Comparison of ENCODE assay signal across 24 cellular contexts in the genomic region with DNA sequence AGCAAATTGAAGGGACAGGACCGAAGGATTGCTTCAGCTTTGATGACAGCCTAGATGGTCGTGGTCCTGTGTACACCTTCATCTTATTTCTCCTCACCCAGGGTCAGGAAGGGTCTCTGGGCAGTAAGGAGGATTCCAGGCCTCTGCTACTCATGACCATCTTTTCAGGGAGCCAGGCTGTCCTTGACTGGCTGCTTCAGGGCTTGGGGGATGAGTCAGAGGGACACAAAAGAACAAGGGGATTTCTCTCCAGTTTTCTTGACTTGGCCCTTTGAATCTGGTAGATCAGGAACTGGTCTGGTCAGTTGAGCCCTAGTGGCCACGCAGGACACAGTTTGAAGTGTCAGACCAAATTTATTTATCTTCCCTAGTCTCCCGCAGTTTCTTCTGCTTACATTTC.
"Had no signal": no experiment of that assay in that cellular context is flagged by ENCODE, and none has a peak within 500 bp of the region (broad histone marks: within the 10 kb centered on the region; RNA-seq: fewer than 3 reads in every experiment).

No MANE protein-coding gene starts in this region.

- ATAC-seq: activated T-cell treated with anti-CD3 and anti-CD28 coated beads, Interleukin-2, amount 50 U/mL, for 4 hours; activated T-helper 17 cell treated with anti-CD3 and anti-CD28 coated beads, Interleukin-2, amount 50 U/mL, for 72 hours; body of pancreas; esophagus mucosa; foreskin keratinocyte; gastrocnemius medialis; heart left ventricle; WTC11 had no signal

- DNase-seq: activated CD4-positive, alpha-beta memory T cell treated with anti-CD3 and anti-CD28 coated beads, Interleukin-2, amount 10 ng/mL, durations not matched to agents 7 days and 5 days; activated CD4-positive, alpha-beta T cell treated with anti-CD3 and anti-CD28 coated beads for 1 hour; activated CD4-positive, alpha-beta T cell treated with anti-CD3 and anti-CD28 coated beads for 4 hours; activated CD4-positive, alpha-beta T cell treated with anti-CD3 and anti-CD28 coated beads, Interleukin-2, amount 10 ng/mL, durations not matched to agents 7 days and 5 days; activated CD4-positive, alpha-beta T cell treated with anti-CD3 and anti-CD28 coated beads, Interleukin-2, amount 50 U/mL, for 4 hours; activated effector memory CD4-positive, alpha-beta T cell treated with Interleukin-2 at 50 U/mL for 16 hours; activated gamma-delta T cell treated with Interleukin-2 at 50 U/mL for 16 hours; activated naive CD4-positive, alpha-beta T cell treated with anti-CD3 and anti-CD28 coated beads, Interleukin-2, amount 50 U/mL, for 16 hours; activated naive CD4-positive, alpha-beta T cell treated with Interleukin-2 at 50 U/mL for 16 hours; activated T-cell treated with anti-CD3 and anti-CD28 coated beads, Interleukin-2, amount 50 U/mL, for 4 hours; amygdala; aorta; body of pancreas; caudate nucleus; colonic mucosa; effector CD8-positive, alpha-beta T cell; foreskin keratinocyte; gastrocnemius medialis; glutamatergic neuron; heart left ventricle; T-helper 2 cell had no signal

- H3K27ac ChIP-seq: body of pancreas, colonic mucosa, foreskin keratinocyte, gastrocnemius medialis, heart left ventricle had no signal
